In the genomic region with DNA sequence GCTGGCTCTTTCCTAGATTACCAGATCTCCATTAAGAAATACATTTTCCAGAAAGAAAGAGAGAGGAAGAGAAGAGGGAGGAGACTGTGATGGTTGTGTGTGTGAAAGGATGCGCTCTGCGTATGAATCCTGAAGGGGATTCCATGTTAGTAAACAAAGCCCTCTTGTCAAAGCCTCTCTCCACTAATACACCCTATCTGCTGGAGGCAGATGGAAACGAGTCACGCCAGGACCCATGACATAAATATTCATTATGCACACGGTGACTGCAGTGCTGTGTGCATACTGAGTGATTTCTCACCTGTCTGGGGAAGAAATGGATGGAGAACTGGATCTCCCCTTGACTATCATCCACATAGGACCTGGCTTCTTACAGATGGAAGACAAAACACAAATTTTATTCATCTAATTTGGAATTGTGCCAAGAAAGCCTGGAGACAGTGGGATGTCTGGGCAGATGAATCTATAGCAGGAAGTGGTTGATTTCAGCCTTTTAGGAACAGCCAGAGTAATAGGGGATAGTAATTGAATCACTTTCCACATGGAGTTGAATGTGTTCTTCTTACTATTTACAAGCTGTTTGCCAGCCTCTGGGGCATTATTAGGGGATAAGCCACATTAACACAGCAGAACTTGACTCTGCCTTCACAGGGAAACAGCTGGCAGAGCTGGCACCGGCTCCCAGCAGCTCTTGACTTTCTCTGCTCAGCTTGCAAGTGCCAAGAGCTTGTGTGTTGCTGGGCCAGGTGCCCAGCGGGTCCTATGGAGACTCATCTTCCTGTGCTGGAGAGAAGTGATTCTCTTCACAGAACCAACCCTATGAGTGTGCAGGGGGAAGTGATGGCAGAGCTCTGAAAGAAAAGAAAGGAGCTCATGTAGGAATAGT, we compare ENCODE assay signal across 12 cellular contexts. TPM values are rescaled to one million over a fixed set of nuclear protein-coding genes. Genes with fewer than 3 reads are reported as not detected.
DNase-seq lines count a peak whose midpoint lies in the region; ATAC-seq and TF ChIP-seq lines count a peak whose summit lies in the region.
"Had no signal": no experiment of that assay in that cellular context is flagged by ENCODE, and none has a peak within 500 bp of the region (broad histone marks: within the 10 kb centered on the region; RNA-seq: fewer than 3 reads in every experiment).

No MANE protein-coding gene starts in this region.

- H3K4me3 Mint-ChIP-seq in naive thymus-derived CD4-positive, alpha-beta T cell: no peak overlapping the region
- H3K4me3 Mint-ChIP-seq in progenitor cell of endocrine pancreas (ENCODE audit: low read depth): no peak overlapping the region
- H3K4me3 Mint-ChIP-seq: activated CD4-positive, alpha-beta T cell treated with anti-CD3 and anti-CD28 coated beads, Interleukin-2, amount 10 ng/mL, durations not matched to agents 24 days and 14 days had no signal

- intact Hi-C loops in naive thymus-derived CD4-positive, alpha-beta T cell (cut with micrococcal nuclease): no loop called here

- no peaks in the 10 kb centered on the region for H3K9me3 ChIP-seq in naive thymus-derived CD4-positive, alpha-beta T cell (ENCODE audit: control insufficient read depth in 2 of 3, low read length in 3 of 3)
- H3K9me3 ChIP-seq: Peyer's patch had no signal

- ATAC-seq in naive thymus-derived CD4-positive, alpha-beta T cell: no peak

- CTCF ChIA-PET in naive thymus-derived CD4-positive, alpha-beta T cell (lab: Charles Lee): no interaction called here

- no peaks in the 10 kb centered on the region for H3K36me3 Mint-ChIP-seq in naive thymus-derived CD4-positive, alpha-beta T cell
- H3K36me3 Mint-ChIP-seq in progenitor cell of endocrine pancreas (ENCODE audit: insufficient read depth): no peaks in the 10 kb centered on the region

- H3K27ac ChIP-seq in naive thymus-derived CD4-positive, alpha-beta T cell (ENCODE audit: low read depth, low read length): no peak overlapping the region
- H3K27ac ChIP-seq: Peyer's patch had no signal

- peaks cover 0 to 27% (median 3%) of the 10 kb centered on the region in 5 donors for H3K27me3 Mint-ChIP-seq in naive thymus-derived CD4-positive, alpha-beta T cell
- peaks cover 6% of the 10 kb centered on the region for H3K27me3 Mint-ChIP-seq in progenitor cell of endocrine pancreas
- H3K27me3 Mint-ChIP-seq: activated CD4-positive, alpha-beta T cell treated with anti-CD3 and anti-CD28 coated beads, Interleukin-2, amount 10 ng/mL, durations not matched to agents 24 days and 14 days had no signal

- H3K4me3 ChIP-seq in naive thymus-derived CD4-positive, alpha-beta T cell (ENCODE audit: low read length): no peak overlapping the region
- H3K4me3 ChIP-seq: Peyer's patch had no signal

- TF ChIP-seq CTCF in progenitor cell of endocrine pancreas (IDR thresholded peaks at IDR 0.05; ENCODE audit: unreplicated experiment): no peak

- H3K9me3 Mint-ChIP-seq in naive thymus-derived CD4-positive, alpha-beta T cell: peaks cover 0 to 8% (median 0%) of the 10 kb centered on the region in 11 donors
- H3K9me3 Mint-ChIP-seq in progenitor cell of endocrine pancreas (ENCODE audit: low read depth): no peaks in the 10 kb centered on the region
- H3K9me3 Mint-ChIP-seq: activated CD4-positive, alpha-beta T cell treated with anti-CD3 and anti-CD28 coated beads, Interleukin-2, amount 10 ng/mL, durations not matched to agents 24 days and 14 days had no signal

- no peak overlapping the region for H3K27ac Mint-ChIP-seq in naive thymus-derived CD4-positive, alpha-beta T cell
- H3K27ac Mint-ChIP-seq in progenitor cell of endocrine pancreas: no peak overlapping the region
- H3K27ac Mint-ChIP-seq: activated CD4-positive, alpha-beta T cell treated with anti-CD3 and anti-CD28 coated beads, Interleukin-2, amount 10 ng/mL, durations not matched to agents 24 days and 14 days had no signal

- H3K27me3 ChIP-seq in naive thymus-derived CD4-positive, alpha-beta T cell (ENCODE audit: control insufficient read depth in 2 of 2, insufficient read depth in 2 of 2, low read length in 2 of 2): no peaks in the 10 kb centered on the region
- H3K27me3 ChIP-seq: Peyer's patch had no signal

- POLR2A ChIA-PET in naive thymus-derived CD4-positive, alpha-beta T cell (lab: Charles Lee): no interaction called here

- DNase-seq in HCEC 1CT (peak; percentile 28), NCI-H2107 treated with DMSO at 0.1 percent for 48 hours (lab: John Stamatoyannopoulos, UW; ENCODE audit: unreplicated experiment) (peak; percentile 94), astrocyte of the hippocampus (ENCODE audit: low read depth, low spot score) (peak; percentile 39), occipital lobe (lab: John Stamatoyannopoulos, UW) (peak; percentile 59), midbrain (lab: John Stamatoyannopoulos, UW) (no peak), progenitor cell of endocrine pancreas (ENCODE audit: low spot score, unreplicated experiment) (no peak), RKO (ENCODE audit: low spot score) (no peak)
- no peak for DNase-seq in naive thymus-derived CD4-positive, alpha-beta T cell
- DNase-seq: activated CD4-positive, alpha-beta T cell treated with anti-CD3 and anti-CD28 coated beads, Interleukin-2, amount 10 ng/mL, durations not matched to agents 24 days and 14 days; activated naive CD4-positive, alpha-beta T cell treated with Interleukin-2 at 50 U/mL for 16 hours; GDM1; Peyer's patch had no signal

- no peaks in the 10 kb centered on the region for H3K4me1 Mint-ChIP-seq in naive thymus-derived CD4-positive, alpha-beta T cell
- no peaks in the 10 kb centered on the region for H3K4me1 Mint-ChIP-seq in progenitor cell of endocrine pancreas (ENCODE audit: low read depth)
- H3K4me1 Mint-ChIP-seq: activated CD4-positive, alpha-beta T cell treated with anti-CD3 and anti-CD28 coated beads, Interleukin-2, amount 10 ng/mL, durations not matched to agents 24 days and 14 days had no signal

- H3K4me1 ChIP-seq in naive thymus-derived CD4-positive, alpha-beta T cell (ENCODE audit: control insufficient read depth in 2 of 2, insufficient read depth in 2 of 2, low read length in 2 of 2): no peaks in the 10 kb centered on the region
- H3K4me1 ChIP-seq: Peyer's patch had no signal

- no peaks in the 10 kb centered on the region for H3K36me3 ChIP-seq in naive thymus-derived CD4-positive, alpha-beta T cell (ENCODE audit: control insufficient read depth in 2 of 3, insufficient read depth in 3 of 3, low read length in 3 of 3)
- H3K36me3 ChIP-seq: Peyer's patch had no signal

RNA-seq across cellular contexts. Expression of gene MTNR1B, which starts 9.0 kb away (rescaled TPM):
- total RNA-seq in occipital lobe (not detected), progenitor cell of endocrine pancreas (not detected in 2 replicates)
- not detected for total RNA-seq in naive thymus-derived CD4-positive, alpha-beta T cell
- not detected for polyA plus RNA-seq in naive thymus-derived CD4-positive, alpha-beta T cell
- total RNA-seq: activated CD4-positive, alpha-beta T cell treated with anti-CD3 and anti-CD28 coated beads, Interleukin-2, amount 10 ng/mL, durations not matched to agents 24 days and 14 days; Peyer's patch had no signal

Comparison
In these comparisons a context has a peak if more than half of its experiments do, and no peak if none do; other contexts are left out.
1. DNase-seq: peak in HCEC 1CT (single experiment), NCI-H2107 treated with DMSO at 0.1 percent for 48 hours (single experiment), astrocyte of the hippocampus (single experiment) and occipital lobe (single experiment); none in midbrain (single experiment), naive thymus-derived CD4-positive, alpha-beta T cell (0 of 9), progenitor cell of endocrine pancreas (single experiment) and RKO (single experiment).